In genomic region chr10:100655760-100656421, GRCh38 we compare ENCODE assay signal across 9 cellular contexts.
DNase-seq lines count a peak whose midpoint lies in the region; ATAC-seq and TF ChIP-seq lines count a peak whose summit lies in the region.
"Had no signal": no experiment of that assay in that cellular context is flagged by ENCODE, and none has a peak within 500 bp of the region (broad histone marks: within the 10 kb centered on the region; RNA-seq: fewer than 3 reads in every experiment).

No MANE protein-coding gene starts in this region.

- H3K4me3 Mint-ChIP-seq in activated T-cell treated with anti-CD3 and anti-CD28 coated beads, Interleukin-2, amount 50 U/mL, for 4 hours: peak overlapping the region; percentile 80
- H3K4me3 Mint-ChIP-seq in activated CD4-positive, alpha-beta memory T cell treated with anti-CD3 and anti-CD28 coated beads, Interleukin-2, amount 10 ng/mL, durations not matched to agents 7 days and 5 days: peak overlapping the region; percentile 8
- peak overlapping the region; percentile 74 for H3K4me3 Mint-ChIP-seq in stimulated activated naive CD8-positive, alpha-beta T cell treated with anti-CD3 and anti-CD28 coated beads, Interleukin-15, Interleukin-2, amounts not matched to agents 100 ng/mL and 50 ng/mL, for 24 hours

- ATAC-seq in activated T-cell treated with anti-CD3 and anti-CD28 coated beads, Interleukin-2, amount 50 U/mL, for 4 hours: no peak

- H3K9me3 Mint-ChIP-seq in activated T-cell treated with anti-CD3 and anti-CD28 coated beads, Interleukin-2, amount 50 U/mL, for 4 hours: no peaks in the 10 kb centered on the region
- H3K9me3 Mint-ChIP-seq in activated CD4-positive, alpha-beta memory T cell treated with anti-CD3 and anti-CD28 coated beads, Interleukin-2, amount 10 ng/mL, durations not matched to agents 7 days and 5 days: no peaks in the 10 kb centered on the region
- H3K9me3 Mint-ChIP-seq in stimulated activated naive CD8-positive, alpha-beta T cell treated with anti-CD3 and anti-CD28 coated beads, Interleukin-15, Interleukin-2, amounts not matched to agents 100 ng/mL and 50 ng/mL, for 24 hours: no peaks in the 10 kb centered on the region

- 2% methylated on average over 42 of the region's 45 CpGs for WGBS in prostate gland

- intact Hi-C loops in prostate gland (cut with DNase I): no loop called here

- no peak for TF ChIP-seq CTCF in prostate gland (IDR thresholded peaks at IDR 0.05)

- H3K4me1 Mint-ChIP-seq in activated T-cell treated with anti-CD3 and anti-CD28 coated beads, Interleukin-2, amount 50 U/mL, for 4 hours (ENCODE audit: low read depth): peaks cover 21% of the 10 kb centered on the region
- H3K4me1 Mint-ChIP-seq in activated CD4-positive, alpha-beta memory T cell treated with anti-CD3 and anti-CD28 coated beads, Interleukin-2, amount 10 ng/mL, durations not matched to agents 7 days and 5 days: peaks cover 23% of the 10 kb centered on the region
- peaks cover 31% of the 10 kb centered on the region for H3K4me1 Mint-ChIP-seq in stimulated activated naive CD8-positive, alpha-beta T cell treated with anti-CD3 and anti-CD28 coated beads, Interleukin-15, Interleukin-2, amounts not matched to agents 100 ng/mL and 50 ng/mL, for 24 hours (ENCODE audit: low read depth)

- H3K27me3 ChIP-seq in iPS-20b (ENCODE audit: insufficient read depth, low read length) (peaks cover 91% of the 10 kb centered on the region), prostate gland (replicated peaks; ENCODE audit: insufficient read depth) (peaks cover 52% of the 10 kb centered on the region)

- CTCF ChIA-PET in activated CD4-positive, alpha-beta memory T cell treated with anti-CD3 and anti-CD28 coated beads, Interleukin-2, amount 10 ng/mL, durations not matched to agents 7 days and 5 days (lab: Charles Lee): no interaction called here

- H3K27ac ChIP-seq in iPS-20b (ENCODE audit: low read length) (no peak overlapping the region), prostate gland (no peak overlapping the region)

- no peak for TF ChIP-seq POLR2A in prostate gland (IDR thresholded peaks at IDR 0.05)

- no peak for DNase-seq in activated T-cell treated with anti-CD3 and anti-CD28 coated beads, Interleukin-2, amount 50 U/mL, for 4 hours
- no peak for DNase-seq in activated T-cell treated with anti-CD3 and anti-CD28 coated beads, Interleukin-2, amount 50 U/mL, for 1 hour
- DNase-seq in activated CD4-positive, alpha-beta memory T cell treated with anti-CD3 and anti-CD28 coated beads, Interleukin-2, amount 10 ng/mL, durations not matched to agents 7 days and 5 days: no peak
- no peak for DNase-seq in NCI-H2171 (lab: John Stamatoyannopoulos, UW)
- DNase-seq in prostate gland (ENCODE audit: low spot score): no peak
- no peak for DNase-seq in activated gamma-delta T cell (lab: John Stamatoyannopoulos, UW)
- DNase-seq: NCI-H524 had no signal

- POLR2A ChIA-PET in activated CD4-positive, alpha-beta memory T cell treated with anti-CD3 and anti-CD28 coated beads, Interleukin-2, amount 10 ng/mL, durations not matched to agents 7 days and 5 days (lab: Charles Lee): no interaction called here

- H3K4me3 ChIP-seq in iPS-20b (ENCODE audit: low read length): peak overlapping the region; percentile 67; the same call in 1 of the 2 replicates
- H3K4me3 ChIP-seq in prostate gland: no peak overlapping the region

- H3K9ac ChIP-seq in iPS-20b (ENCODE audit: low read depth, low read length): no peak overlapping the region

- H3K4me1 ChIP-seq in iPS-20b (ENCODE audit: insufficient read depth, low read length) (peaks cover 6% of the 10 kb centered on the region; the same call in 1 of the 2 replicates), prostate gland (replicated peaks) (peaks cover 8% of the 10 kb centered on the region)

- H3K27ac Mint-ChIP-seq in activated CD4-positive, alpha-beta memory T cell treated with anti-CD3 and anti-CD28 coated beads, Interleukin-2, amount 10 ng/mL, durations not matched to agents 7 days and 5 days: no peak overlapping the region
- H3K27ac Mint-ChIP-seq in stimulated activated naive CD8-positive, alpha-beta T cell treated with anti-CD3 and anti-CD28 coated beads, Interleukin-15, Interleukin-2, amounts not matched to agents 100 ng/mL and 50 ng/mL, for 24 hours: no peak overlapping the region

- H3K36me3 Mint-ChIP-seq in activated T-cell treated with anti-CD3 and anti-CD28 coated beads, Interleukin-2, amount 50 U/mL, for 4 hours (ENCODE audit: insufficient read depth): no peaks in the 10 kb centered on the region
- H3K36me3 Mint-ChIP-seq in activated CD4-positive, alpha-beta memory T cell treated with anti-CD3 and anti-CD28 coated beads, Interleukin-2, amount 10 ng/mL, durations not matched to agents 7 days and 5 days (ENCODE audit: low read depth): peaks cover 5% of the 10 kb centered on the region
- no peaks in the 10 kb centered on the region for H3K36me3 Mint-ChIP-seq in stimulated activated naive CD8-positive, alpha-beta T cell treated with anti-CD3 and anti-CD28 coated beads, Interleukin-15, Interleukin-2, amounts not matched to agents 100 ng/mL and 50 ng/mL, for 24 hours (ENCODE audit: low read depth)

- H3K27me3 Mint-ChIP-seq in activated T-cell treated with anti-CD3 and anti-CD28 coated beads, Interleukin-2, amount 50 U/mL, for 4 hours (ENCODE audit: low read depth): peaks cover 71% of the 10 kb centered on the region
- H3K27me3 Mint-ChIP-seq in activated CD4-positive, alpha-beta memory T cell treated with anti-CD3 and anti-CD28 coated beads, Interleukin-2, amount 10 ng/mL, durations not matched to agents 7 days and 5 days: peaks cover 76% of the 10 kb centered on the region
- H3K27me3 Mint-ChIP-seq in stimulated activated naive CD8-positive, alpha-beta T cell treated with anti-CD3 and anti-CD28 coated beads, Interleukin-15, Interleukin-2, amounts not matched to agents 100 ng/mL and 50 ng/mL, for 24 hours: peaks cover 76% of the 10 kb centered on the region

- H3K36me3 ChIP-seq in iPS-20b (ENCODE audit: insufficient read depth, low read depth, low read length) (no peaks in the 10 kb centered on the region), prostate gland (no peaks in the 10 kb centered on the region)

- H3K9me3 ChIP-seq in iPS-20b (ENCODE audit: insufficient read depth, low read depth, low read length) (no peaks in the 10 kb centered on the region), prostate gland (no peaks in the 10 kb centered on the region)

Comparison
In these comparisons a context has a peak if more than half of its experiments do, and no peak if none do; other contexts are left out.
1. H3K4me3 Mint-ChIP-seq: peak in every context shown above with its lines; median percentile 80 in activated T-cell treated with anti-CD3 and anti-CD28 coated beads, Interleukin-2, amount 50 U/mL, for 4 hours; 74 in stimulated activated naive CD8-positive, alpha-beta T cell treated with anti-CD3 and anti-CD28 coated beads, Interleukin-15, Interleukin-2, amounts not matched to agents 100 ng/mL and 50 ng/mL, for 24 hours; 8 in activated CD4-positive, alpha-beta memory T cell treated with anti-CD3 and anti-CD28 coated beads, Interleukin-2, amount 10 ng/mL, durations not matched to agents 7 days and 5 days.